1 cellular context compared by ENCODE assay signal in the genomic region with DNA sequence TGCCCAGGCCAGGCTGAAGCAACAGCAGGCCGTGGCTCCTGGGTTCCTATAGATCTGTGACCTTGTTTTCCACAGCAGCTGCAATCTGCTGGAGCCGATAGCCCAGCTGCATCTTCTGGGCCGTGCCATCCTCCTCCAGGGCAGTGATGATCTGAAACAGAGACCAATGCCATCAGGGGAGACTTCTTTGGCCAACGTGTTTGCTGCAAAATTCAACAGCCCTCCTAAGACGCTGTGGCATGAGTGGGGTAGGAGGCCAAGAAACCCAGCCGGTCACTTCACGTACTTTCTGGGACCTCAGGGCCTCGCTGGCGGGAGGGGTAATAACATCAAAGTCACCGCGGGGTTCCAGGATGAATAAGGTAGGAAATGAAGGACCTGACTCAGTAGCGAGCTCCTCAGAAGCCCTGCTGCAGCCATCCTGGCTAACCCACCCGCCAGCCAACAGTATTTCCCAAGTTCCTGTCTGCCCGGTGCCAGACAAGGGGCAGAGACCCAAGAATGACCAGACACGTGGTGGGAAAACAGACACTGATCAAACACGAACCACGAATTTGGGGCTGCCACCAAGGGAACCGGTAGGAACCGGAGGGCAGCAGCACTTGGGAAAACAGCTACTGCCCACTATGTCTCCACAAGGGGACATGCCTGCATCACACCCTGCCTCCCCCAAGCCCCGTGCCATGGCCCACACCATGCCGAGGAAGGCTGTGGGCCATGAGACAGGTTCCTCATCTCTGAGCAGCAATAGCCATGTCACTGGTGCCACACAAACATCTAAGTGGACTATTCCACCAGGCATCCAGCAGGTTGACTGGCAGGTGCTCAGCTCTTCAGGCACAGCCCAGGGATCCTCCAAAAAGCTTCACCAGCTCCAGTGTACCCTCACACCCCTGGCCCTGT.
TF ChIP-seq lines count a peak whose summit lies in the region.

No MANE protein-coding gene starts in this region.

TF ChIP-seq in endothelial cell of umbilical vein, 7 proteins besides CTCF, POLR2A, EP300 and RAD21:
- TF ChIP-seq, protein P1, sequence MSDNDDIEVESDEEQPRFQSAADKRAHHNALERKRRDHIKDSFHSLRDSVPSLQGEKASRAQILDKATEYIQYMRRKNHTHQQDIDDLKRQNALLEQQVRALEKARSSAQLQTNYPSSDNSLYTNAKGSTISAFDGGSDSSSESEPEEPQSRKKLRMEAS (IDR thresholded peaks at IDR 0.05; ENCODE audit: insufficient read depth, insufficient read length) = no peak
- no peak for TF ChIP-seq MYC (IDR thresholded peaks at IDR 0.05; ENCODE audit: low read depth, low read length)
- TF ChIP-seq FOS (IDR thresholded peaks at IDR 0.05; ENCODE audit: borderline replicate concordance, insufficient read depth, low read length) = no peak
- no peak for TF ChIP-seq JUN (IDR thresholded peaks at IDR 0.05; ENCODE audit: borderline replicate concordance, insufficient read depth, insufficient read length, low read depth)
- no peak for TF ChIP-seq POLR2AphosphoS5 (IDR thresholded peaks at IDR 0.05; ENCODE audit: insufficient read depth, low read depth, low read length)
- no peak for TF ChIP-seq GATA2 (IDR thresholded peaks at IDR 0.05; ENCODE audit: insufficient read depth, insufficient read length, low read depth, low read length)
- TF ChIP-seq EZH2 (IDR thresholded peaks at IDR 0.05; ENCODE audit: borderline replicate concordance, low read depth, low read length, severe bottlenecking) = no peak
